In genomic region chr14:54870154-54871090, GRCh38 we compare ENCODE assay signal across 8 cellular contexts. TPM values are rescaled to one million over a fixed set of nuclear protein-coding genes. Genes with fewer than 3 reads are reported as not detected.
DNase-seq lines count a peak whose midpoint lies in the region; ATAC-seq and TF ChIP-seq lines count a peak whose summit lies in the region.
"Not testable (repeated sequence)": the region's sequence is repeated elsewhere in the genome, so short reads cannot be mapped to it uniquely, and the experiment has no call there.

No MANE protein-coding gene starts in this region.

- H3K9ac ChIP-seq in subcutaneous abdominal adipose tissue (ENCODE audit: low read length in 5 of 5) = not testable (repeated sequence)

- POLR2A ChIA-PET in CD8-positive, alpha-beta memory T cell (lab: Charles Lee) = interaction anchor here (0.8 kb wide), 1 partner anchor 11 kb away, joined by 3 read pairs; no protein-coding TSS in a partner anchor

- not testable (repeated sequence) for ATAC-seq in T-helper 17 cell; effector memory CD8-positive, alpha-beta T cell (replicated peaks)

- H3K27me3 ChIP-seq in CD8-positive, alpha-beta memory T cell (ENCODE audit: insufficient read depth, low read length, poor library complexity, severe bottlenecking); subcutaneous abdominal adipose tissue (ENCODE audit: control insufficient read depth in 5 of 5, insufficient read depth in 4 of 5, low read length in 5 of 5): not testable (repeated sequence)

- H3K4me3 ChIP-seq in CD8-positive, alpha-beta memory T cell (ENCODE audit: low read length) = not testable (repeated sequence)
- peak overlapping the region; percentile 43 for H3K4me3 ChIP-seq in iPS-18c (ENCODE audit: insufficient read depth, low read depth, low read length)
- H3K4me3 ChIP-seq in subcutaneous abdominal adipose tissue (ENCODE audit: low read depth in 1 of 5, low read length in 5 of 5) = peak overlapping the region; percentile 44 to 70 (median 61)

- not testable (repeated sequence) for H3K27me3 Mint-ChIP-seq in CD8-positive, alpha-beta memory T cell; T-helper 17 cell; activated naive CD4-positive, alpha-beta T cell treated with anti-CD3 and anti-CD28 coated beads, Interleukin-2, amount 50 U/mL, for 24 hours; effector memory CD8-positive, alpha-beta T cell; nephron progenitor cell (ENCODE audit: low read depth, poor library complexity)

- H3K27ac ChIP-seq in CD8-positive, alpha-beta memory T cell (ENCODE audit: low read depth, low read length) = peak overlapping the region; percentile 47
- not testable (repeated sequence) for H3K27ac ChIP-seq in subcutaneous abdominal adipose tissue (ENCODE audit: low read depth, low read length)

- H3K27ac Mint-ChIP-seq in CD8-positive, alpha-beta memory T cell = peak overlapping the region in 3 of 8 donors; percentile 22 to 41 (median 29)
- peak overlapping the region; percentile 34 for H3K27ac Mint-ChIP-seq in T-helper 17 cell
- H3K27ac Mint-ChIP-seq in activated naive CD4-positive, alpha-beta T cell treated with anti-CD3 and anti-CD28 coated beads, Interleukin-2, amount 50 U/mL, for 24 hours = not testable (repeated sequence)
- H3K27ac Mint-ChIP-seq in effector memory CD8-positive, alpha-beta T cell = peak overlapping the region in 1 of 2 donors; percentile 22
- H3K27ac Mint-ChIP-seq in nephron progenitor cell = peak overlapping the region; percentile 98

- not testable (repeated sequence) for H3K4me1 ChIP-seq in CD8-positive, alpha-beta memory T cell (ENCODE audit: insufficient read depth, low read length); subcutaneous abdominal adipose tissue (ENCODE audit: control insufficient read depth in 5 of 5, insufficient read depth in 5 of 5, low read length in 5 of 5)

- peaks cover 48 to 72% (median 67%) of the 10 kb centered on the region in 3 donors for H3K4me1 Mint-ChIP-seq in CD8-positive, alpha-beta memory T cell
- H3K4me1 Mint-ChIP-seq in T-helper 17 cell (peaks cover 38% of the 10 kb centered on the region), nephron progenitor cell (peaks cover 19% of the 10 kb centered on the region)
- H3K4me1 Mint-ChIP-seq in activated naive CD4-positive, alpha-beta T cell treated with anti-CD3 and anti-CD28 coated beads, Interleukin-2, amount 50 U/mL, for 24 hours = peaks cover 59% of the 10 kb centered on the region
- peaks cover 35 to 49% of the 10 kb centered on the region in 2 donors for H3K4me1 Mint-ChIP-seq in effector memory CD8-positive, alpha-beta T cell (ENCODE audit: low read depth in 2 of 2)

- TF ChIP-seq CTCF in nephron progenitor cell (IDR thresholded peaks at IDR 0.05) = not testable (repeated sequence)

- H3K36me3 ChIP-seq in CD8-positive, alpha-beta memory T cell (ENCODE audit: insufficient read depth, low read length); subcutaneous abdominal adipose tissue (ENCODE audit: control insufficient read depth in 5 of 5, insufficient read depth in 5 of 5, low read length in 5 of 5): not testable (repeated sequence)

- H3K9me3 Mint-ChIP-seq in CD8-positive, alpha-beta memory T cell; activated naive CD4-positive, alpha-beta T cell treated with anti-CD3 and anti-CD28 coated beads, Interleukin-2, amount 50 U/mL, for 24 hours; effector memory CD8-positive, alpha-beta T cell: not testable (repeated sequence)
- H3K9me3 Mint-ChIP-seq in nephron progenitor cell = peaks cover 52% of the 10 kb centered on the region

- not testable (repeated sequence) for H3K9me3 ChIP-seq in CD8-positive, alpha-beta memory T cell (ENCODE audit: low read length); T-helper 17 cell (ENCODE audit: control insufficient read depth, low read length, poor library complexity, severe bottlenecking); iPS-18c (ENCODE audit: control insufficient read depth, insufficient read depth, low read length); subcutaneous abdominal adipose tissue (ENCODE audit: control insufficient read depth in 5 of 5, low read length in 5 of 5)

- CTCF ChIA-PET in CD8-positive, alpha-beta memory T cell (lab: Charles Lee) = interaction anchor here (1.2 kb wide), 1 partner anchor 11 kb away, joined by 4 read pairs; no protein-coding TSS in a partner anchor

- H3K36me3 Mint-ChIP-seq in CD8-positive, alpha-beta memory T cell; T-helper 17 cell (ENCODE audit: low read depth); activated naive CD4-positive, alpha-beta T cell treated with anti-CD3 and anti-CD28 coated beads, Interleukin-2, amount 50 U/mL, for 24 hours: not testable (repeated sequence)
- peaks cover 11% of the 10 kb centered on the region for H3K36me3 Mint-ChIP-seq in effector memory CD8-positive, alpha-beta T cell (ENCODE audit: insufficient read depth)
- H3K36me3 Mint-ChIP-seq in nephron progenitor cell (ENCODE audit: low read depth) = peaks cover 14% of the 10 kb centered on the region

- H3K4me3 Mint-ChIP-seq in CD8-positive, alpha-beta memory T cell = peak overlapping the region; percentile 1 to 76 (median 63)
- H3K4me3 Mint-ChIP-seq in T-helper 17 cell = peak overlapping the region; percentile 75
- peak overlapping the region; percentile 54 for H3K4me3 Mint-ChIP-seq in activated naive CD4-positive, alpha-beta T cell treated with anti-CD3 and anti-CD28 coated beads, Interleukin-2, amount 50 U/mL, for 24 hours
- peak overlapping the region; percentile 48 to 71 for H3K4me3 Mint-ChIP-seq in effector memory CD8-positive, alpha-beta T cell
- H3K4me3 Mint-ChIP-seq in nephron progenitor cell = peak overlapping the region; percentile 88

- peak in 2 of 5 donors; percentile 49 to 55 for DNase-seq in CD8-positive, alpha-beta memory T cell
- DNase-seq in NCI-H1105 treated with DMSO at 0.1 percent for 48 hours (lab: John Stamatoyannopoulos, UW) = peak; percentile 6
- DNase-seq in T-helper 17 cell = not testable (repeated sequence)
- peak in 1 of 3 experiments; percentile 4 for DNase-seq in effector memory CD8-positive, alpha-beta T cell
- peak; percentile 23 for DNase-seq in nephron progenitor cell

RNA-seq across cellular contexts. Expression of gene GCH1, which starts 32.2 kb away (rescaled TPM):
- total RNA-seq in CD8-positive, alpha-beta memory T cell = 10 to 100 TPM; 26.4 TPM
- polyA plus RNA-seq in CD8-positive, alpha-beta memory T cell = 35.3 TPM
- total RNA-seq in T-helper 17 cell = 10 to 100 TPM; 42.5 to 46.0 TPM
